ENCODE assay signal across 8 cellular contexts in genomic region chr9:751137-752051, GRCh38.
DNase-seq lines count a peak whose midpoint lies in the region; ATAC-seq, FAIRE-seq and TF ChIP-seq lines count a peak whose summit lies in the region.

No MANE protein-coding gene starts in this region.

- H3K9ac ChIP-seq in KMS-11, result no peak overlapping the region
- no peak overlapping the region for H3K9ac ChIP-seq in endothelial cell of umbilical vein (replicated peaks; ENCODE audit: extremely low read depth, insufficient read depth, low read length)

- no peaks in the 10 kb centered on the region for H3K9me3 ChIP-seq in endothelial cell of umbilical vein (replicated peaks; ENCODE audit: control insufficient read depth, insufficient read depth, low read length)

- BruUV-seq in endothelial cell of umbilical vein (replicated peaks; lab: Mats Ljungman, UMichigan), result no TSS peak

- dilution Hi-C loops in endothelial cell of umbilical vein (cut with MboI; ENCODE audit: extremely low pct_ligation_motif_present, low sequenced_read_pairs), result loop anchor here (25.0 kb wide), 1 partner anchor 139 kb away; no protein-coding TSS in a partner anchor

- H3K27ac ChIP-seq in KMS-11, result no peak overlapping the region
- peak overlapping the region; percentile 50 for H3K27ac ChIP-seq in endothelial cell of umbilical vein (ENCODE audit: insufficient read depth, low read depth, low read length)

- no peak overlapping the region for H3K4me3 Mint-ChIP-seq in stimulated activated naive B cell treated with anti-CD40 and anti-IgM and Interleukin-4, amounts not matched to agents 10 μg/mL and 1 μg/mL and 100 μg/mL, for 72 hours

- H3K9me3 Mint-ChIP-seq in stimulated activated naive B cell treated with anti-CD40 and anti-IgM and Interleukin-4, amounts not matched to agents 10 μg/mL and 1 μg/mL and 100 μg/mL, for 72 hours, result no peaks in the 10 kb centered on the region

- no peaks in the 10 kb centered on the region for H4K20me1 ChIP-seq in KMS-11 (ENCODE audit: insufficient read depth)
- no peaks in the 10 kb centered on the region for H4K20me1 ChIP-seq in endothelial cell of umbilical vein (replicated peaks; ENCODE audit: control insufficient read depth, extremely low read depth, insufficient read depth, low read length)

- intact Hi-C loops in endothelial cell of umbilical vein (cut with micrococcal nuclease), result loop anchor here (1.0 kb wide), 1 partner anchor 74 kb away; no protein-coding TSS in a partner anchor

- H3K4me1 ChIP-seq in KMS-11 (ENCODE audit: low read depth, poor library complexity, severe bottlenecking) (peaks cover 60% of the 10 kb centered on the region), endothelial cell of umbilical vein (ENCODE audit: control insufficient read depth, extremely low read depth, insufficient read depth, low read length) (peaks cover 36% of the 10 kb centered on the region)

- peak overlapping the region; percentile 73; the same call in 1 of the 2 replicates for H3K4me2 ChIP-seq in KMS-11
- H3K4me2 ChIP-seq in endothelial cell of umbilical vein (ENCODE audit: insufficient read depth, low read length), result peak overlapping the region; percentile 43

- DNase-seq in endothelial cell of umbilical vein (ENCODE audit: low read depth, low spot score) (no peak), NCI-H748 treated with DMSO at 0.1 percent for 48 hours (lab: John Stamatoyannopoulos, UW) (no peak), RCC 7860 (ENCODE audit: low spot score) (no peak)
- DNase-seq in stimulated activated naive B cell treated with anti-CD40 and anti-IgM and Interleukin-4, amounts not matched to agents 10 μg/mL and 1 μg/mL and 100 μg/mL, for 72 hours, result no peak

- H3K4me1 Mint-ChIP-seq in stimulated activated naive B cell treated with anti-CD40 and anti-IgM and Interleukin-4, amounts not matched to agents 10 μg/mL and 1 μg/mL and 100 μg/mL, for 72 hours, result peaks cover 7 to 20% of the 10 kb centered on the region in 2 donors

- H3K27me3 ChIP-seq in KMS-11 (ENCODE audit: insufficient read depth, low read depth) (no peaks in the 10 kb centered on the region), endothelial cell of umbilical vein (ENCODE audit: control insufficient read depth in 2 of 2, insufficient read depth in 2 of 2, low read length in 2 of 2) (no peaks in the 10 kb centered on the region)

- H3K27me3 Mint-ChIP-seq in stimulated activated naive B cell treated with anti-CD40 and anti-IgM and Interleukin-4, amounts not matched to agents 10 μg/mL and 1 μg/mL and 100 μg/mL, for 72 hours, result peaks cover 0 to 6% of the 10 kb centered on the region in 2 donors

- FAIRE-seq in endothelial cell of umbilical vein (lab: Jason Lieb, UNC) (peak; percentile 59), RCC 7860 (lab: Jason Lieb, UNC) (no peak)

- H3K4me3 ChIP-seq in KMS-11 (IDR thresholded peaks at IDR 0.05; ENCODE audit: insufficient read depth, low read depth, low read length), result no peak overlapping the region
- no peak overlapping the region for H3K4me3 ChIP-seq in endothelial cell of umbilical vein (replicated peaks in 1 of 3; ENCODE audit: insufficient read depth in 1 of 3, low read depth in 1 of 3, low read length in 3 of 3)

- no peaks in the 10 kb centered on the region for H3K79me2 ChIP-seq in KMS-11 (ENCODE audit: insufficient read depth, low read depth)
- H3K79me2 ChIP-seq in endothelial cell of umbilical vein (ENCODE audit: control insufficient read depth, insufficient read depth, low read length), result no peaks in the 10 kb centered on the region

- H3K36me3 Mint-ChIP-seq in stimulated activated naive B cell treated with anti-CD40 and anti-IgM and Interleukin-4, amounts not matched to agents 10 μg/mL and 1 μg/mL and 100 μg/mL, for 72 hours, result no peaks in the 10 kb centered on the region

- H3K9me1 ChIP-seq in endothelial cell of umbilical vein (replicated peaks; ENCODE audit: control insufficient read depth, extremely low read depth, insufficient read depth, low read length), result no peaks in the 10 kb centered on the region

- TF ChIP-seq POLR2A in endothelial cell of umbilical vein (IDR thresholded peaks at IDR 0.05; ENCODE audit: low read depth, low read length), result no peak

- H3K27ac Mint-ChIP-seq in stimulated activated naive B cell treated with anti-CD40 and anti-IgM and Interleukin-4, amounts not matched to agents 10 μg/mL and 1 μg/mL and 100 μg/mL, for 72 hours, result no peak overlapping the region

- POLR2A ChIA-PET in endothelial cell of umbilical vein (lab: Charles Lee), result interaction anchor here (1.0 kb wide), 1 partner anchor 67 kb away, joined by 5 read pairs; no protein-coding TSS in a partner anchor

- CTCF ChIA-PET in endothelial cell of umbilical vein (lab: Charles Lee), result interaction anchor here (0.7 to 2.2 kb wide), 9 partner anchors 8 to 138 kb away, joined by 3 to 10 read pairs (median 5); no protein-coding TSS in a partner anchor

- peak; percentile 60 for ATAC-seq in GM19324 (IDR thresholded peaks at IDR 0.05; ENCODE audit: low FRiP score, unreplicated experiment)
- peak; percentile 45 to 68 for ATAC-seq in stimulated activated naive B cell treated with anti-CD40 and anti-IgM and Interleukin-4, amounts not matched to agents 10 μg/mL and 1 μg/mL and 100 μg/mL, for 72 hours (replicated peaks)
- no peak for ATAC-seq in HG03039 (IDR thresholded peaks at IDR 0.05; ENCODE audit: unreplicated experiment)
- ATAC-seq in HG03354 (IDR thresholded peaks at IDR 0.05; ENCODE audit: poor library complexity, severe bottlenecking, unreplicated experiment), result no peak

- TF ChIP-seq CTCF in KMS-11 (conservative IDR thresholded peaks at IDR 0.05; ENCODE audit: low read depth, low read length) (no peak), endothelial cell of umbilical vein (IDR thresholded peaks at IDR 0.05; ENCODE audit: extremely low read depth in 1 of 2, insufficient read depth in 1 of 2, low read depth in 1 of 2, low read length in 2 of 2) (no peak)

- H3K36me3 ChIP-seq in KMS-11 (ENCODE audit: insufficient read depth) (no peaks in the 10 kb centered on the region), endothelial cell of umbilical vein (ENCODE audit: control insufficient read depth in 2 of 2, extremely low read depth in 1 of 2, insufficient read depth in 2 of 2, low read length in 2 of 2) (peaks cover 3 to 4% of the 10 kb centered on the region in 2 experiments)

- H2AFZ ChIP-seq in KMS-11 (ENCODE audit: low read depth) (no peak overlapping the region), endothelial cell of umbilical vein (ENCODE audit: low read depth, low read length) (no peak overlapping the region)

TF ChIP-seq in endothelial cell of umbilical vein, 7 proteins besides CTCF, POLR2A, EP300 and RAD21:
- TF ChIP-seq GATA2 (IDR thresholded peaks at IDR 0.05; ENCODE audit: insufficient read depth, insufficient read length, low read depth, low read length) (no peak), MAX (IDR thresholded peaks at IDR 0.05; ENCODE audit: insufficient read depth, insufficient read length) (no peak), POLR2AphosphoS5 (IDR thresholded peaks at IDR 0.05; ENCODE audit: insufficient read depth, low read depth, low read length) (no peak), EZH2 (IDR thresholded peaks at IDR 0.05; ENCODE audit: borderline replicate concordance, low read depth, low read length, severe bottlenecking) (no peak), MYC (IDR thresholded peaks at IDR 0.05; ENCODE audit: low read depth, low read length) (no peak), FOS (IDR thresholded peaks at IDR 0.05; ENCODE audit: borderline replicate concordance, insufficient read depth, low read length) (no peak), JUN (IDR thresholded peaks at IDR 0.05; ENCODE audit: borderline replicate concordance, insufficient read depth, insufficient read length, low read depth) (no peak)

Comparison
In these comparisons a context has a peak if more than half of its experiments do, and no peak if none do; other contexts are left out.
1. ATAC-seq: peak in GM19324 (single experiment) and stimulated activated naive B cell treated with anti-CD40 and anti-IgM and Interleukin-4, amounts not matched to agents 10 μg/mL and 1 μg/mL and 100 μg/mL, for 72 hours (2 of 2); none in HG03039 (single experiment) and HG03354 (single experiment).